Comparison of ENCODE assay signal across 34 cellular contexts in genomic region chr7:98238976-98239375, GRCh38. TPM values are rescaled to one million over a fixed set of nuclear protein-coding genes. Genes with fewer than 3 reads are reported as not detected.
A peak's percentile ranks its signal among the peaks of the same experiment; 100 is the strongest.
DNase-seq lines count a peak whose midpoint lies in the region; ATAC-seq and TF ChIP-seq lines count a peak whose summit lies in the region.
"Had no signal": no experiment of that assay in that cellular context is flagged by ENCODE, and none has a peak within 500 bp of the region (broad histone marks: within the 10 kb centered on the region; RNA-seq: fewer than 3 reads in every experiment).

No MANE protein-coding gene starts in this region.

- H3K27ac Mint-ChIP-seq in HFFc6, result peak overlapping the region; percentile 25; the same call in 1 of the 2 replicates
- H3K27ac Mint-ChIP-seq in activated CD4-positive, alpha-beta T cell treated with anti-CD3 and anti-CD28 coated beads, Interleukin-2, amount 10 ng/mL, durations not matched to agents 7 days and 5 days, result no peak overlapping the region
- H3K27ac Mint-ChIP-seq: activated CD4-positive, alpha-beta T cell treated with anti-CD3 and anti-CD28 coated beads for 36 hours; activated T-cell treated with anti-CD3 and anti-CD28 coated beads, Interleukin-2, amount 50 U/mL, for 24 hours; CD4-positive, alpha-beta T cell; endodermal cell had no signal

- in situ Hi-C loops in astrocyte of the spinal cord (cut with HindIII; ENCODE audit: low sequenced_read_pairs), result no loop called here

- TF ChIP-seq CTCF in HFFc6 (IDR thresholded peaks at IDR 0.05), result no peak
- TF ChIP-seq CTCF in astrocyte of the spinal cord (IDR thresholded peaks at IDR 0.05; ENCODE audit: low read depth, low read length), result no peak

- DNase-seq in 8988T (peak; percentile 14), HFFc6 (no peak), astrocyte of the spinal cord (ENCODE audit: low read depth, low spot score) (peak; percentile 42), myocyte (ENCODE audit: low read depth) (peak; percentile 33), NCI-H526 (lab: John Stamatoyannopoulos, UW) (no peak)
- no peak for DNase-seq in activated CD4-positive, alpha-beta T cell treated with anti-CD3 and anti-CD28 coated beads, Interleukin-2, amount 10 ng/mL, durations not matched to agents 7 days and 5 days
- no peak for DNase-seq in activated naive CD4-positive, alpha-beta T cell treated with Interleukin-2 at 50 U/mL for 16 hours
- DNase-seq: activated CD4-positive, alpha-beta T cell treated with anti-CD3 and anti-CD28 coated beads for 36 hours; activated naive CD4-positive, alpha-beta T cell; activated T-cell treated with anti-CD3 and anti-CD28 coated beads, Interleukin-2, amount 50 U/mL, for 24 hours; adrenal gland; AML-193; CD4-positive, alpha-beta T cell; cortex of kidney; endodermal cell; foreskin melanocyte; KG1; mesendoderm; naive B cell; NCI-H1417 treated with DMSO at 0.1 percent for 48 hours; NCI-H2081 treated with DMSO at 0.1 percent for 48 hours; NCI-H345; NCI-H748 treated with DMSO at 0.1 percent for 48 hours; RPMI8226; stomach; T-helper 1 cell; thyroid gland had no signal

- H3K27me3 Mint-ChIP-seq in HFFc6 (ENCODE audit: insufficient read depth), result no peaks in the 10 kb centered on the region
- H3K27me3 Mint-ChIP-seq in activated CD4-positive, alpha-beta T cell treated with anti-CD3 and anti-CD28 coated beads, Interleukin-2, amount 10 ng/mL, durations not matched to agents 7 days and 5 days, result no peaks in the 10 kb centered on the region
- H3K27me3 Mint-ChIP-seq: activated CD4-positive, alpha-beta T cell treated with anti-CD3 and anti-CD28 coated beads for 36 hours; activated T-cell treated with anti-CD3 and anti-CD28 coated beads, Interleukin-2, amount 50 U/mL, for 24 hours; CD4-positive, alpha-beta T cell; naive B cell had no signal

- no peak overlapping the region for H3K4me3 ChIP-seq in astrocyte of the spinal cord (ENCODE audit: low read depth, low read length)
- H3K4me3 ChIP-seq: A549, adrenal gland, cardiac muscle cell, esophagus muscularis mucosa, HAP-1, left lung, stomach, thyroid gland had no signal

- no peaks in the 10 kb centered on the region for H3K9me3 Mint-ChIP-seq in HFFc6
- H3K9me3 Mint-ChIP-seq in activated CD4-positive, alpha-beta T cell treated with anti-CD3 and anti-CD28 coated beads, Interleukin-2, amount 10 ng/mL, durations not matched to agents 7 days and 5 days, result no peaks in the 10 kb centered on the region
- H3K9me3 Mint-ChIP-seq: activated T-cell treated with anti-CD3 and anti-CD28 coated beads, Interleukin-2, amount 50 U/mL, for 24 hours; CD4-positive, alpha-beta T cell; endodermal cell; naive B cell had no signal

- H3K4me1 Mint-ChIP-seq in HFFc6 (ENCODE audit: low read depth), result peaks cover 10% of the 10 kb centered on the region
- H3K4me1 Mint-ChIP-seq in activated CD4-positive, alpha-beta T cell treated with anti-CD3 and anti-CD28 coated beads, Interleukin-2, amount 10 ng/mL, durations not matched to agents 7 days and 5 days, result no peaks in the 10 kb centered on the region
- H3K4me1 Mint-ChIP-seq: activated CD4-positive, alpha-beta T cell treated with anti-CD3 and anti-CD28 coated beads for 36 hours; endodermal cell had no signal

- ATAC-seq in GM21576 (IDR thresholded peaks at IDR 0.05; ENCODE audit: unreplicated experiment), result no peak
- ATAC-seq: A549; activated CD4-positive, alpha-beta T cell treated with anti-CD3 and anti-CD28 coated beads for 36 hours; left lung had no signal

- H3K4me3 Mint-ChIP-seq in HFFc6, result no peak overlapping the region
- no peak overlapping the region for H3K4me3 Mint-ChIP-seq in activated CD4-positive, alpha-beta T cell treated with anti-CD3 and anti-CD28 coated beads, Interleukin-2, amount 10 ng/mL, durations not matched to agents 7 days and 5 days
- H3K4me3 Mint-ChIP-seq: activated CD4-positive, alpha-beta T cell treated with anti-CD3 and anti-CD28 coated beads for 36 hours; activated T-cell treated with anti-CD3 and anti-CD28 coated beads, Interleukin-2, amount 50 U/mL, for 24 hours; CD4-positive, alpha-beta T cell; endodermal cell; naive B cell had no signal

- peaks cover 26% of the 10 kb centered on the region for H3K36me3 Mint-ChIP-seq in HFFc6 (ENCODE audit: low read depth)
- H3K36me3 Mint-ChIP-seq in activated CD4-positive, alpha-beta T cell treated with anti-CD3 and anti-CD28 coated beads, Interleukin-2, amount 10 ng/mL, durations not matched to agents 7 days and 5 days (ENCODE audit: low read depth), result peaks cover 39% of the 10 kb centered on the region

- POLR2A ChIA-PET in activated CD4-positive, alpha-beta T cell treated with anti-CD3 and anti-CD28 coated beads, Interleukin-2, amount 10 ng/mL, durations not matched to agents 7 days and 5 days (lab: Charles Lee), result no interaction called here

- CTCF ChIA-PET in activated CD4-positive, alpha-beta T cell treated with anti-CD3 and anti-CD28 coated beads, Interleukin-2, amount 10 ng/mL, durations not matched to agents 7 days and 5 days (lab: Charles Lee), result no interaction called here

RNA-seq across cellular contexts. Expression of gene TECPR1, which starts 13.1 kb away (rescaled TPM):
- total RNA-seq in HFFc6 (2021; fragmentation: NEBNext Ultra II Directional; extraction: Animal tissue kit (Norgen Biotek cat#: 25700)), result 10 to 100 TPM; 25.6 to 35.6 (median 29.3) TPM
- total RNA-seq in myocyte, result 62.5 and 108 TPM in 2 replicates
- polyA plus RNA-seq in myocyte (2012), result 35.7 TPM
- 10 to 100 TPM; 82.5 to 99.2 TPM for total RNA-seq in activated CD4-positive, alpha-beta T cell treated with anti-CD3 and anti-CD28 coated beads, Interleukin-2, amount 10 ng/mL, durations not matched to agents 7 days and 5 days

RNA-seq across cellular contexts. Expression of gene BHLHA15, which starts 27.7 kb away (rescaled TPM):
- total RNA-seq in HFFc6 (2021; fragmentation: NEBNext Ultra II Directional; extraction: Animal tissue kit (Norgen Biotek cat#: 25700)), result under 1 TPM in 1 of 6 experiments, not detected in 5; 0.33 TPM
- total RNA-seq in myocyte, result not detected in 2 replicates
- polyA plus RNA-seq in myocyte (2012), result 0.30 TPM
- not detected for total RNA-seq in activated CD4-positive, alpha-beta T cell treated with anti-CD3 and anti-CD28 coated beads, Interleukin-2, amount 10 ng/mL, durations not matched to agents 7 days and 5 days
- total RNA-seq: CD4-positive, alpha-beta T cell; esophagus muscularis mucosa; skeletal muscle tissue had no signal
- polyA plus RNA-seq: cardiac muscle cell had no signal

RNA-seq across cellular contexts. Expression of gene BRI3, which starts 42.5 kb away (rescaled TPM):
- 100 to 1,000 TPM; 288 to 304 (median 295) TPM for total RNA-seq in HFFc6 (2021; fragmentation: NEBNext Ultra II Directional; extraction: Animal tissue kit (Norgen Biotek cat#: 25700))
- 73.8 and 101 TPM in 2 replicates for total RNA-seq in myocyte
- 561 TPM for polyA plus RNA-seq in myocyte (2012)
- 10 to 100 TPM; 42.0 to 48.3 TPM for total RNA-seq in activated CD4-positive, alpha-beta T cell treated with anti-CD3 and anti-CD28 coated beads, Interleukin-2, amount 10 ng/mL, durations not matched to agents 7 days and 5 days

Comparison
In these comparisons a context has a peak if more than half of its experiments do, and no peak if none do; other contexts are left out.
1. DNase-seq: peak in 8988T (single experiment), astrocyte of the spinal cord (single experiment) and myocyte (single experiment); none in HFFc6 (single experiment), NCI-H526 (0 of 2), activated CD4-positive, alpha-beta T cell treated with anti-CD3 and anti-CD28 coated beads, Interleukin-2, amount 10 ng/mL, durations not matched to agents 7 days and 5 days (single experiment) and activated naive CD4-positive, alpha-beta T cell treated with Interleukin-2 at 50 U/mL for 16 hours (single experiment).